6 cellular contexts compared by ENCODE assay signal in genomic region chr19:2235396-2236284, GRCh38. TPM values are rescaled to one million over a fixed set of nuclear protein-coding genes. Genes with fewer than 3 reads are reported as not detected.
DNase-seq lines count a peak whose midpoint lies in the region; ATAC-seq lines count a peak whose summit lies in the region.

No MANE protein-coding gene starts in this region.

- peaks cover 35% of the 10 kb centered on the region for H3K4me1 Mint-ChIP-seq in activated T-helper 2 cell treated with anti-CD3 and anti-CD28 coated beads, Interferon-gamma antibody, Interleukin-2, Interleukin-4, amounts not matched to agents 10 μg/mL and 5 μg/mL and 100 μg/mL, durations not matched to agents 14 hours and 24 hours and 36 hours (ENCODE audit: low read depth)
- H3K4me1 Mint-ChIP-seq in memory B cell, result peaks cover 50% of the 10 kb centered on the region

- peaks cover 56% of the 10 kb centered on the region for H3K36me3 Mint-ChIP-seq in activated T-helper 2 cell treated with anti-CD3 and anti-CD28 coated beads, Interferon-gamma antibody, Interleukin-2, Interleukin-4, amounts not matched to agents 10 μg/mL and 5 μg/mL and 100 μg/mL, durations not matched to agents 14 hours and 24 hours and 36 hours (ENCODE audit: low read depth)
- peaks cover 18% of the 10 kb centered on the region for H3K36me3 Mint-ChIP-seq in memory B cell

- ATAC-seq in GM19328 (IDR thresholded peaks at IDR 0.05; ENCODE audit: unreplicated experiment), result peak; percentile 17
- ATAC-seq in HG03565 (IDR thresholded peaks at IDR 0.05; ENCODE audit: unreplicated experiment), result peak; percentile 2
- ATAC-seq in memory B cell (ENCODE audit: low read depth), result peak; percentile 4

- H3K9me3 Mint-ChIP-seq in activated T-helper 2 cell treated with anti-CD3 and anti-CD28 coated beads, Interferon-gamma antibody, Interleukin-2, Interleukin-4, amounts not matched to agents 10 μg/mL and 5 μg/mL and 100 μg/mL, durations not matched to agents 14 hours and 24 hours and 36 hours, result no peaks in the 10 kb centered on the region
- H3K9me3 Mint-ChIP-seq in memory B cell, result peaks cover 3% of the 10 kb centered on the region

- H3K27me3 Mint-ChIP-seq in activated T-helper 2 cell treated with anti-CD3 and anti-CD28 coated beads, Interferon-gamma antibody, Interleukin-2, Interleukin-4, amounts not matched to agents 10 μg/mL and 5 μg/mL and 100 μg/mL, durations not matched to agents 14 hours and 24 hours and 36 hours (ENCODE audit: low read depth), result no peaks in the 10 kb centered on the region
- H3K27me3 Mint-ChIP-seq in memory B cell, result no peaks in the 10 kb centered on the region

- DNase-seq in activated T-helper 2 cell treated with anti-CD3 and anti-CD28 coated beads, Interferon-gamma antibody, Interleukin-2, Interleukin-4, amounts not matched to agents 10 μg/mL and 5 μg/mL and 100 μg/mL, durations not matched to agents 14 hours and 24 hours and 36 hours (ENCODE audit: low spot score), result peak; percentile 21
- DNase-seq in memory B cell (ENCODE audit: low spot score in 2 of 2) (peak in 1 of 2 donors; percentile 43), T1000 (lab: John Stamatoyannopoulos, UW) (no peak)
- DNase-seq in effector CD4-positive, alpha-beta T cell, result no peak

- H3K4me3 Mint-ChIP-seq in activated T-helper 2 cell treated with anti-CD3 and anti-CD28 coated beads, Interferon-gamma antibody, Interleukin-2, Interleukin-4, amounts not matched to agents 10 μg/mL and 5 μg/mL and 100 μg/mL, durations not matched to agents 14 hours and 24 hours and 36 hours (ENCODE audit: low read depth), result peak overlapping the region; percentile 99
- H3K4me3 Mint-ChIP-seq in memory B cell, result peak overlapping the region; percentile 96

- intact Hi-C loops in activated T-helper 2 cell treated with anti-CD3 and anti-CD28 coated beads, Interferon-gamma antibody, Interleukin-2, Interleukin-4, amounts not matched to agents 10 μg/mL and 5 μg/mL and 100 μg/mL, durations not matched to agents 14 hours and 24 hours and 36 hours (cut with micrococcal nuclease), result loop anchor here (1.0 to 5.0 kb wide), 6 partner anchors 34 to 157 kb away; partner anchors contain the start of genes LSM7 and SPPL2B

- peak overlapping the region; percentile 83 for H3K27ac Mint-ChIP-seq in activated T-helper 2 cell treated with anti-CD3 and anti-CD28 coated beads, Interferon-gamma antibody, Interleukin-2, Interleukin-4, amounts not matched to agents 10 μg/mL and 5 μg/mL and 100 μg/mL, durations not matched to agents 14 hours and 24 hours and 36 hours
- H3K27ac Mint-ChIP-seq in memory B cell, result peak overlapping the region; percentile 97

RNA-seq across cellular contexts. Expression of gene PLEKHJ1, which starts 0.5 kb away (rescaled TPM):
- 75.7 and 77.2 TPM in 2 replicates for total RNA-seq in activated T-helper 2 cell treated with anti-CD3 and anti-CD28 coated beads, Interferon-gamma antibody, Interleukin-2, Interleukin-4, amounts not matched to agents 10 μg/mL and 5 μg/mL and 100 μg/mL, durations not matched to agents 14 hours and 24 hours and 36 hours

RNA-seq across cellular contexts. Expression of gene SF3A2, which starts 1.0 kb away (rescaled TPM):
- 153 and 154 TPM in 2 replicates for total RNA-seq in activated T-helper 2 cell treated with anti-CD3 and anti-CD28 coated beads, Interferon-gamma antibody, Interleukin-2, Interleukin-4, amounts not matched to agents 10 μg/mL and 5 μg/mL and 100 μg/mL, durations not matched to agents 14 hours and 24 hours and 36 hours

RNA-seq across cellular contexts. Expression of gene AMH, which starts 13.5 kb away (rescaled TPM):
- total RNA-seq in activated T-helper 2 cell treated with anti-CD3 and anti-CD28 coated beads, Interferon-gamma antibody, Interleukin-2, Interleukin-4, amounts not matched to agents 10 μg/mL and 5 μg/mL and 100 μg/mL, durations not matched to agents 14 hours and 24 hours and 36 hours, result 4.3 TPM in 2 replicates

RNA-seq across cellular contexts. Expression of gene JSRP1, which starts 20.6 kb away (rescaled TPM):
- total RNA-seq in activated T-helper 2 cell treated with anti-CD3 and anti-CD28 coated beads, Interferon-gamma antibody, Interleukin-2, Interleukin-4, amounts not matched to agents 10 μg/mL and 5 μg/mL and 100 μg/mL, durations not matched to agents 14 hours and 24 hours and 36 hours, result 0.21 and 0.67 TPM in 2 replicates

RNA-seq across cellular contexts. Expression of gene PEAK3, which starts 46.3 kb away (rescaled TPM):
- 0.11 and 0.18 TPM in 2 replicates for total RNA-seq in activated T-helper 2 cell treated with anti-CD3 and anti-CD28 coated beads, Interferon-gamma antibody, Interleukin-2, Interleukin-4, amounts not matched to agents 10 μg/mL and 5 μg/mL and 100 μg/mL, durations not matched to agents 14 hours and 24 hours and 36 hours
